Comparison of ENCODE assay signal across 20 cellular contexts in genomic region chr2:9996321-9996720, GRCh38. TPM values are rescaled to one million over a fixed set of nuclear protein-coding genes. Genes with fewer than 3 reads are reported as not detected.
DNase-seq lines count a peak whose midpoint lies in the region; ATAC-seq and TF ChIP-seq lines count a peak whose summit lies in the region.
"Had no signal": no experiment of that assay in that cellular context is flagged by ENCODE, and none has a peak within 500 bp of the region (broad histone marks: within the 10 kb centered on the region; RNA-seq: fewer than 3 reads in every experiment).

No MANE protein-coding gene starts in this region.

- TF ChIP-seq RAD21 in neural cell (conservative IDR thresholded peaks at IDR 0.05), result no peak

- H3K4me2 ChIP-seq in neural cell (ENCODE audit: low read length), result no peak overlapping the region
- H3K4me2 ChIP-seq: BLaER1 had no signal

- no peaks in the 10 kb centered on the region for H3K36me3 Mint-ChIP-seq in stimulated activated effector memory CD8-positive, alpha-beta T cell treated with anti-CD3 and anti-CD28 coated beads, Interleukin-12 subunit alpha, Interleukin-12 subunit beta, amount 100 ng/mL, for 72 hours
- H3K36me3 Mint-ChIP-seq in stimulated activated memory B cell treated with anti-CD40 and anti-IgM and Interleukin-4, amounts not matched to agents 10 μg/mL and 1 μg/mL and 100 μg/mL, for 72 hours, result no peaks in the 10 kb centered on the region
- H3K36me3 Mint-ChIP-seq: CD8-positive, alpha-beta T cell had no signal

- no peaks in the 10 kb centered on the region for H3K9me3 Mint-ChIP-seq in stimulated activated effector memory CD8-positive, alpha-beta T cell treated with anti-CD3 and anti-CD28 coated beads, Interleukin-12 subunit alpha, Interleukin-12 subunit beta, amount 100 ng/mL, for 72 hours
- H3K9me3 Mint-ChIP-seq in stimulated activated memory B cell treated with anti-CD40 and anti-IgM and Interleukin-4, amounts not matched to agents 10 μg/mL and 1 μg/mL and 100 μg/mL, for 72 hours, result no peaks in the 10 kb centered on the region
- H3K9me3 Mint-ChIP-seq: CD8-positive, alpha-beta T cell; HFFc6 had no signal

- no peaks in the 10 kb centered on the region for H3K9me2 ChIP-seq in neural cell (ENCODE audit: insufficient read depth, low read length)

- no peak overlapping the region for H2AFZ ChIP-seq in neural cell (ENCODE audit: low read depth, low read length)

- ATAC-seq in left ventricle myocardium superior, result no peak
- ATAC-seq in stimulated activated effector memory CD8-positive, alpha-beta T cell treated with anti-CD3 and anti-CD28 coated beads, Interleukin-12 subunit alpha, Interleukin-12 subunit beta, amount 100 ng/mL, for 72 hours, result no peak
- no peak for ATAC-seq in stimulated activated memory B cell treated with anti-CD40 and anti-IgM and Interleukin-4, amounts not matched to agents 10 μg/mL and 1 μg/mL and 100 μg/mL, for 72 hours
- ATAC-seq: CD8-positive, alpha-beta T cell; GM12878; HCT116 had no signal

- DNase-seq in left ventricle myocardium inferior (no peak), left ventricle myocardium superior (no peak), NCI-H82 (lab: John Stamatoyannopoulos, UW) (peak; percentile 87), SKM-1 (lab: John Stamatoyannopoulos, UW; ENCODE audit: unreplicated experiment) (no peak)
- no peak for DNase-seq in stimulated activated effector memory CD8-positive, alpha-beta T cell treated with anti-CD3 and anti-CD28 coated beads, Interleukin-12 subunit alpha, Interleukin-12 subunit beta, amount 100 ng/mL, for 72 hours (ENCODE audit: low spot score in 2 of 2)
- DNase-seq: 8988T; Calu3; CD8-positive, alpha-beta T cell; DMS 273 treated with DMSO at 0.1 percent for 48 hours; DMS53; DND-41; EL; GOT3; H7; HFFc6 had no signal

- peak overlapping the region; percentile 16 for H3K27ac Mint-ChIP-seq in stimulated activated effector memory CD8-positive, alpha-beta T cell treated with anti-CD3 and anti-CD28 coated beads, Interleukin-12 subunit alpha, Interleukin-12 subunit beta, amount 100 ng/mL, for 72 hours
- H3K27ac Mint-ChIP-seq in stimulated activated memory B cell treated with anti-CD40 and anti-IgM and Interleukin-4, amounts not matched to agents 10 μg/mL and 1 μg/mL and 100 μg/mL, for 72 hours, result no peak overlapping the region
- H3K27ac Mint-ChIP-seq: CD8-positive, alpha-beta T cell; HFFc6 had no signal

- no peaks in the 10 kb centered on the region for H3K79me2 ChIP-seq in neural cell (replicated peaks; ENCODE audit: insufficient read depth, low read length)

- TF ChIP-seq CTCF in left ventricle myocardium inferior (IDR thresholded peaks at IDR 0.05; ENCODE audit: borderline replicate concordance) (no peak), neural cell (IDR thresholded peaks at IDR 0.05; ENCODE audit: poor library complexity, severe bottlenecking) (no peak)

- intact Hi-C loops in left ventricle myocardium inferior (cut with micrococcal nuclease), result no loop called here
- intact Hi-C loops in left ventricle myocardium superior (cut with micrococcal nuclease), result no loop called here

- no peak overlapping the region for H3K4me3 Mint-ChIP-seq in stimulated activated effector memory CD8-positive, alpha-beta T cell treated with anti-CD3 and anti-CD28 coated beads, Interleukin-12 subunit alpha, Interleukin-12 subunit beta, amount 100 ng/mL, for 72 hours
- no peak overlapping the region for H3K4me3 Mint-ChIP-seq in stimulated activated memory B cell treated with anti-CD40 and anti-IgM and Interleukin-4, amounts not matched to agents 10 μg/mL and 1 μg/mL and 100 μg/mL, for 72 hours
- H3K4me3 Mint-ChIP-seq: CD8-positive, alpha-beta T cell; HFFc6 had no signal

- peaks cover 11% of the 10 kb centered on the region for H3K27me3 Mint-ChIP-seq in stimulated activated memory B cell treated with anti-CD40 and anti-IgM and Interleukin-4, amounts not matched to agents 10 μg/mL and 1 μg/mL and 100 μg/mL, for 72 hours

- peaks cover 58% of the 10 kb centered on the region for H3K4me1 ChIP-seq in left ventricle myocardium inferior

- H3K9me3 ChIP-seq in left ventricle myocardium inferior (replicated peaks), result no peaks in the 10 kb centered on the region
- H3K9me3 ChIP-seq in neural cell (ENCODE audit: low read length), result no peaks in the 10 kb centered on the region
- H3K9me3 ChIP-seq: BLaER1 had no signal

- no peak for TF ChIP-seq EP300 in neural cell (conservative IDR thresholded peaks at IDR 0.05; ENCODE audit: poor library complexity, severe bottlenecking)

- H3K27me3 ChIP-seq in left ventricle myocardium inferior (ENCODE audit: low read depth) (no peaks in the 10 kb centered on the region), neural cell (ENCODE audit: insufficient read depth, low read depth, low read length) (no peaks in the 10 kb centered on the region)
- H3K27me3 ChIP-seq: BLaER1 had no signal

- no peaks in the 10 kb centered on the region for H3F3A ChIP-seq in neural cell (ENCODE audit: insufficient read depth, low read length, poor library complexity, severe bottlenecking)

- no peak overlapping the region for H3K9ac ChIP-seq in neural cell (ENCODE audit: low read length)
- H3K9ac ChIP-seq: BLaER1 had no signal

- H3K27ac ChIP-seq in left ventricle myocardium inferior (replicated peaks) (peak overlapping the region; percentile 31), neural cell (ENCODE audit: low read length) (peak overlapping the region; percentile 63)
- H3K27ac ChIP-seq: BLaER1 had no signal

- H3K4me3 ChIP-seq in left ventricle myocardium inferior (no peak overlapping the region), neural cell (ENCODE audit: low read length) (no peak overlapping the region)
- H3K4me3 ChIP-seq: BLaER1, GM12878 had no signal

- H3K4me1 Mint-ChIP-seq in stimulated activated effector memory CD8-positive, alpha-beta T cell treated with anti-CD3 and anti-CD28 coated beads, Interleukin-12 subunit alpha, Interleukin-12 subunit beta, amount 100 ng/mL, for 72 hours, result peaks cover 19% of the 10 kb centered on the region
- peaks cover 8% of the 10 kb centered on the region for H3K4me1 Mint-ChIP-seq in stimulated activated memory B cell treated with anti-CD40 and anti-IgM and Interleukin-4, amounts not matched to agents 10 μg/mL and 1 μg/mL and 100 μg/mL, for 72 hours

- H3K36me3 ChIP-seq in left ventricle myocardium inferior, result no peaks in the 10 kb centered on the region
- peaks cover 7% of the 10 kb centered on the region for H3K36me3 ChIP-seq in neural cell (ENCODE audit: insufficient read depth, low read length)
- H3K36me3 ChIP-seq: BLaER1 had no signal

- H4K20me1 ChIP-seq in neural cell (ENCODE audit: insufficient read depth), result no peaks in the 10 kb centered on the region
- H4K20me1 ChIP-seq: BLaER1 had no signal

TF ChIP-seq in neural cell, 6 proteins besides CTCF, POLR2A, EP300 and RAD21:
- no peak for TF ChIP-seq POLR2AphosphoS5 (IDR thresholded peaks at IDR 0.05)
- TF ChIP-seq EZH2 (IDR thresholded peaks at IDR 0.05; ENCODE audit: borderline replicate concordance, insufficient read depth, low read length, poor library complexity, severe bottlenecking), result no peak
- no peak for TF ChIP-seq TAF1 (IDR thresholded peaks at IDR 0.05; ENCODE audit: low read depth)
- TF ChIP-seq SMC3 (conservative IDR thresholded peaks at IDR 0.05; ENCODE audit: poor library complexity), result no peak
- TF ChIP-seq, protein P1, sequence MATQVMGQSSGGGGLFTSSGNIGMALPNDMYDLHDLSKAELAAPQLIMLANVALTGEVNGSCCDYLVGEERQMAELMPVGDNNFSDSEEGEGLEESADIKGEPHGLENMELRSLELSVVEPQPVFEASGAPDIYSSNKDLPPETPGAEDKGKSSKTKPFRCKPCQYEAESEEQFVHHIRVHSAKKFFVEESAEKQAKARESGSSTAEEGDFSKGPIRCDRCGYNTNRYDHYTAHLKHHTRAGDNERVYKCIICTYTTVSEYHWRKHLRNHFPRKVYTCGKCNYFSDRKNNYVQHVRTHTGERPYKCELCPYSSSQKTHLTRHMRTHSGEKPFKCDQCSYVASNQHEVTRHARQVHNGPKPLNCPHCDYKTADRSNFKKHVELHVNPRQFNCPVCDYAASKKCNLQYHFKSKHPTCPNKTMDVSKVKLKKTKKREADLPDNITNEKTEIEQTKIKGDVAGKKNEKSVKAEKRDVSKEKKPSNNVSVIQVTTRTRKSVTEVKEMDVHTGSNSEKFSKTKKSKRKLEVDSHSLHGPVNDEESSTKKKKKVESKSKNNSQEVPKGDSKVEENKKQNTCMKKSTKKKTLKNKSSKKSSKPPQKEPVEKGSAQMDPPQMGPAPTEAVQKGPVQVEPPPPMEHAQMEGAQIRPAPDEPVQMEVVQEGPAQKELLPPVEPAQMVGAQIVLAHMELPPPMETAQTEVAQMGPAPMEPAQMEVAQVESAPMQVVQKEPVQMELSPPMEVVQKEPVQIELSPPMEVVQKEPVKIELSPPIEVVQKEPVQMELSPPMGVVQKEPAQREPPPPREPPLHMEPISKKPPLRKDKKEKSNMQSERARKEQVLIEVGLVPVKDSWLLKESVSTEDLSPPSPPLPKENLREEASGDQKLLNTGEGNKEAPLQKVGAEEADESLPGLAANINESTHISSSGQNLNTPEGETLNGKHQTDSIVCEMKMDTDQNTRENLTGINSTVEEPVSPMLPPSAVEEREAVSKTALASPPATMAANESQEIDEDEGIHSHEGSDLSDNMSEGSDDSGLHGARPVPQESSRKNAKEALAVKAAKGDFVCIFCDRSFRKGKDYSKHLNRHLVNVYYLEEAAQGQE (IDR thresholded peaks at IDR 0.05; ENCODE audit: borderline replicate concordance), result no peak
- no peak for TF ChIP-seq MXI1 (conservative IDR thresholded peaks at IDR 0.05; ENCODE audit: poor library complexity, severe bottlenecking)
TF ChIP-seq in neural cell: peak in this region for 0.

RNA-seq across cellular contexts. Expression of gene GRHL1, which starts 44.8 kb away (rescaled TPM):
- total RNA-seq in left ventricle myocardium inferior, result 0.69 TPM
- total RNA-seq in left ventricle myocardium superior, result 1.0 TPM
- polyA plus RNA-seq in neural cell, result 25.4 and 26.3 TPM in 2 replicates
- polyA minus RNA-seq in neural cell, result 17.0 and 21.9 TPM in 2 replicates

RNA-seq across cellular contexts. Expression of gene KLF11, which starts 47.0 kb away (rescaled TPM):
- total RNA-seq in left ventricle myocardium inferior, result 20.8 TPM
- total RNA-seq in left ventricle myocardium superior, result 25.8 TPM
- polyA plus RNA-seq in neural cell, result 5.7 and 7.0 TPM in 2 replicates
- 8.3 and 9.5 TPM in 2 replicates for polyA minus RNA-seq in neural cell
